Comparison of ENCODE assay signal across 17 cellular contexts in the genomic region with DNA sequence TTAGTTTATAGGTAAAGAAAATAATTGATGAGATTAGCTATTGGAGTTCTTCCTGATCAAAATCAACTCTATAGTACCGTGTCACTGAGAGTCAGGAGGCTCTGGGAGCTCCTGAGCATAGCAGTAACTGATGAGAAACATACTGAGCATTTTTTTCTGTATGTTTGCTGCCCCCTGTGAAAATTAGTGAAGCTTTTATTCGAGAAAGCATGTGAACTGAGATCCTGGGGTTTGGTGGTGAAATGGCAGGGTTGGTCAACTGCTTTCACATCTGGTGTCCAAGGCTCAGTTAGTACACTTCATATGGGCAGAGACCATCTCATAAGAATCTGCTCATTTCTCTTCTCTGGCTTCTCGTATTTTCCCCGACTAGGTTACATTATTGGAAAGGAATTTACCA. TPM values are rescaled to one million over a fixed set of nuclear protein-coding genes. Genes with fewer than 3 reads are reported as not detected.
DNase-seq lines count a peak whose midpoint lies in the region; ATAC-seq, FAIRE-seq and TF ChIP-seq lines count a peak whose summit lies in the region.
"Had no signal": no experiment of that assay in that cellular context is flagged by ENCODE, and none has a peak within 500 bp of the region (broad histone marks: within the 10 kb centered on the region; RNA-seq: fewer than 3 reads in every experiment).

No MANE protein-coding gene starts in this region.

- H3K9ac ChIP-seq in OCI-LY1 (ENCODE audit: low read length) (no peak overlapping the region), GM12878 (ENCODE audit: control insufficient read depth, insufficient read depth, low read length) (no peak overlapping the region)

- ATAC-seq in GM12878 (no peak), HG03469 (IDR thresholded peaks at IDR 0.05; ENCODE audit: unreplicated experiment) (no peak)
- ATAC-seq: activated CD8-positive, alpha-beta memory T cell treated with anti-CD3 and anti-CD28 coated beads, Interleukin-2, amount 10 ng/mL, durations not matched to agents 7 days and 5 days; gastroesophageal sphincter; left ventricle myocardium superior had no signal

- H3K9me3 ChIP-seq in BE2C (no peaks in the 10 kb centered on the region), HEK293 (ENCODE audit: control insufficient read depth, insufficient read depth, low read depth, low read length) (no peaks in the 10 kb centered on the region), OCI-LY1 (ENCODE audit: low read length) (no peaks in the 10 kb centered on the region), GM12878 (replicated peaks; ENCODE audit: control insufficient read depth, insufficient read depth, low read length) (no peaks in the 10 kb centered on the region)
- H3K9me3 ChIP-seq: gastroesophageal sphincter had no signal

- SMC1A ChIA-PET in GM12878 (lab: Charles Lee; ENCODE audit: uncharacterized antibody, unreplicated experiment) = interaction anchor here (1.1 to 8.3 kb wide), 4 partner anchors 16 to 68 kb away, joined by 3 to 170 read pairs (median 17); no protein-coding TSS in a partner anchor

- H4K20me1 ChIP-seq in OCI-LY1 (ENCODE audit: insufficient read depth, low read length) (no peaks in the 10 kb centered on the region), GM12878 (ENCODE audit: control insufficient read depth, insufficient read depth) (no peaks in the 10 kb centered on the region)

- H3K27ac ChIP-seq in HEK293 (ENCODE audit: extremely low read depth, low read depth, low read length) = no peak overlapping the region
- no peak overlapping the region for H3K27ac ChIP-seq in OCI-LY1 (ENCODE audit: low read depth, low read length, poor library complexity, severe bottlenecking)
- H3K27ac ChIP-seq in GM12878 (ENCODE audit: control insufficient read depth, insufficient read depth) = no peak overlapping the region
- H3K27ac ChIP-seq: gastroesophageal sphincter, PC-9 had no signal

- CTCF ChIA-PET in HEK293 (lab: Yijun Ruan, JAX) (interaction anchor here (0.7 to 6.0 kb wide), 3 partner anchors 17 to 462 kb away, joined by 3 to 152 read pairs (median 48); no protein-coding TSS in a partner anchor), GM12878 (lab: Yijun Ruan, JAX) (interaction anchor here (1.2 to 8.7 kb wide), 5 partner anchors 15 to 502 kb away, joined by 3 to 267 read pairs (median 7); no protein-coding TSS in a partner anchor)

- BruUV-seq in GM12878 (replicated peaks; lab: Mats Ljungman, UMichigan) = no TSS peak

- FAIRE-seq in GM12878 (lab: Jason Lieb, UNC) = peak; percentile 27

- POLR2A ChIA-PET in HEK293 (lab: Yijun Ruan, JAX) = interaction anchor here (0.6 kb wide), 1 partner anchor 1205 kb away, joined by 4 read pairs; no protein-coding TSS in a partner anchor
- POLR2A ChIA-PET in GM12878 (lab: Charles Lee) = interaction anchor here (2.5 kb wide), 1 partner anchor 15 kb away, joined by 8 read pairs; no protein-coding TSS in a partner anchor

- H2AFZ ChIP-seq in OCI-LY1 (ENCODE audit: low read length) (no peak overlapping the region), GM12878 (ENCODE audit: control insufficient read depth, low read depth, low read length) (no peak overlapping the region)
- H2AFZ ChIP-seq: PC-9 had no signal

- RAD21 ChIA-PET in GM12878 (lab: Charles Lee; ENCODE audit: unreplicated experiment) = interaction anchor here (1.6 to 3.4 kb wide), 5 partner anchors 16 to 417 kb away, joined by 4 to 16 read pairs (median 5); no protein-coding TSS in a partner anchor

- no peaks in the 10 kb centered on the region for H3K4me1 ChIP-seq in BE2C
- peaks cover 2% of the 10 kb centered on the region; the same call in 1 of the 2 replicates for H3K4me1 ChIP-seq in HEK293 (ENCODE audit: control insufficient read depth, insufficient read depth, low read length)
- peaks cover 11% of the 10 kb centered on the region for H3K4me1 ChIP-seq in OCI-LY1 (ENCODE audit: insufficient read depth, low read length, severe bottlenecking)
- H3K4me1 ChIP-seq in GM12878 (ENCODE audit: control insufficient read depth, insufficient read depth, low read length) = peaks cover 2% of the 10 kb centered on the region

- H3K4me2 ChIP-seq in OCI-LY1 (ENCODE audit: low read length) (no peak overlapping the region), GM12878 (ENCODE audit: control insufficient read depth, insufficient read depth) (no peak overlapping the region)
- H3K4me2 ChIP-seq: PC-9 had no signal

- no peak for TF ChIP-seq POLR2A in GM12878 (IDR thresholded peaks at IDR 0.05; ENCODE audit: low read depth, low read length)

- H3K27me3 ChIP-seq in BE2C = no peaks in the 10 kb centered on the region
- H3K27me3 ChIP-seq in OCI-LY1 (ENCODE audit: insufficient read depth, low read length) = no peaks in the 10 kb centered on the region
- no peaks in the 10 kb centered on the region for H3K27me3 ChIP-seq in GM12878 (replicated peaks in 1 of 2; ENCODE audit: control insufficient read depth in 2 of 2, insufficient read depth in 2 of 2, low read length in 1 of 2)

- TF ChIP-seq CTCF in BE2C (IDR thresholded peaks at IDR 0.05; ENCODE audit: low read depth, low read length) = peak; percentile 15; the same call in 1 of the 2 replicates
- TF ChIP-seq CTCF in HEK293 (tag by site-specific recombination; IDR thresholded peaks at IDR 0.05) = no peak; the same call in 1 of the 2 replicates
- peak; percentile 42 for TF ChIP-seq CTCF in OCI-LY1 (IDR thresholded peaks at IDR 0.05; ENCODE audit: low read length)
- peak in 2 of 3 experiments; percentile 2 to 29; a peak in 2 of 6 replicates for TF ChIP-seq CTCF in GM12878 (IDR thresholded peaks at IDR 0.05 in 2 of 3, conservative IDR thresholded peaks at IDR 0.05 in 1 of 3; ENCODE audit: control insufficient read depth in 2 of 3, extremely low read depth in 1 of 3, insufficient read depth in 1 of 3, low read depth in 3 of 3, low read length in 3 of 3)

- H3K4me3 ChIP-seq in BE2C (ENCODE audit: low read depth, low read length) (no peak overlapping the region), HEK293 (ENCODE audit: low read depth, low read length) (no peak overlapping the region), OCI-LY1 (ENCODE audit: low read depth, low read length, poor library complexity, severe bottlenecking) (no peak overlapping the region), GM12878 (no peak overlapping the region)
- H3K4me3 ChIP-seq: gastroesophageal sphincter, PC-9 had no signal

- 29% methylated on average over 4 of the region's 4 CpGs for WGBS in GM12878 (ENCODE audit: insufficient coverage, insufficient replicate concordance, low lambda C conversion rate, missing lambda C conversion rate)

- H3K79me2 ChIP-seq in OCI-LY1 (ENCODE audit: insufficient read depth, low read length) (peaks cover 7% of the 10 kb centered on the region), GM12878 (ENCODE audit: control insufficient read depth, insufficient read depth, low read length) (peaks cover 10% of the 10 kb centered on the region)

- DNase-seq in BE2C = no peak
- DNase-seq in GM12878 (ENCODE audit: low read depth, low spot score) = no peak
- DNase-seq in amniotic stem cell (lab: John Stamatoyannopoulos, UW) = no peak
- no peak for DNase-seq in anterior cingulate cortex (lab: John Stamatoyannopoulos, UW)
- no peak for DNase-seq in NCI-H748 (lab: John Stamatoyannopoulos, UW; ENCODE audit: unreplicated experiment)
- DNase-seq: activated CD8-positive, alpha-beta memory T cell treated with anti-CD3 and anti-CD28 coated beads, Interleukin-2, amount 10 ng/mL, durations not matched to agents 7 days and 5 days; activated gamma-delta T cell; aorta; H9; left ventricle myocardium superior; NCI-H1105 treated with DMSO at 0.1 percent for 48 hours; PC-9; stimulated activated CD4-positive, alpha-beta T cell treated with anti-CD3 and anti-CD28 coated beads, Interleukin-4, amount 100 ng/mL, for 24 hours had no signal

- intact Hi-C loops in GM12878 (cut with micrococcal nuclease; ENCODE audit: unreplicated experiment) = loop anchor here (10.0 kb wide), 1 partner anchor 418 kb away; no protein-coding TSS in a partner anchor

- H3F3A ChIP-seq in OCI-LY1 (ENCODE audit: insufficient read depth, low read length) = no peaks in the 10 kb centered on the region

- H3K9me2 ChIP-seq in OCI-LY1 (ENCODE audit: low read depth, low read length) = no peaks in the 10 kb centered on the region; the same call in 1 of the 2 replicates

- no peaks in the 10 kb centered on the region for H3K36me3 ChIP-seq in BE2C
- no peaks in the 10 kb centered on the region for H3K36me3 ChIP-seq in HEK293 (ENCODE audit: control insufficient read depth in 2 of 2, insufficient read depth in 1 of 2, low read length in 2 of 2)
- H3K36me3 ChIP-seq in OCI-LY1 (ENCODE audit: insufficient read depth, low read length) = no peaks in the 10 kb centered on the region
- no peaks in the 10 kb centered on the region for H3K36me3 ChIP-seq in GM12878 (ENCODE audit: control insufficient read depth in 2 of 2, insufficient read depth in 2 of 2, low read length in 1 of 2)

- TF ChIP-seq EP300 in GM12878 (IDR thresholded peaks at IDR 0.05; ENCODE audit: borderline replicate concordance in 1 of 2, control insufficient read depth in 1 of 2, low read depth in 2 of 2, low read length in 2 of 2) = no peak

- in situ Hi-C loops in GM12878 (cut with MboI) = no loop called here

- 0 out of 2 replicates have a peak, but pooled peaks have one; percentile 10 for TF ChIP-seq RAD21 in GM12878 (IDR thresholded peaks at IDR 0.05; ENCODE audit: insufficient read depth, low read depth, low read length)

RNA-seq across cellular contexts. Expression of a gene that starts 4.1 kb away (rescaled TPM):
- 65.8 TPM for polyA plus RNA-seq in BE2C (2012; ENCODE audit: insufficient read depth, insufficient read length, low read depth)
- 19.2 and 19.7 TPM in 2 replicates for total RNA-seq in GM12878 (2013; cell fraction: nucleolus; rRNA removed)
- total RNA-seq in GM12878 (2014; rRNA removed) = 33.5 and 37.1 TPM in 2 replicates
- total RNA-seq in GM12878 (2014; rRNA removed; fragmentation: Illumina TruSeq; extraction: Trizol) = 19.4 and 21.5 TPM in 2 replicates
- total RNA-seq in GM12878 (2021) = 27.3 and 27.5 TPM in 2 replicates
- polyA plus RNA-seq in GM12878 (2011; ENCODE audit: low read depth) = 9.1 TPM
- polyA plus RNA-seq in GM12878 (2011; rRNA removed) = 22.5 and 29.1 TPM in 2 replicates
- 32.1 and 42.6 TPM in 2 replicates for polyA plus RNA-seq in GM12878 (2011; cell fraction: cytosol; rRNA removed)
- 19.3 and 23.6 TPM in 2 replicates for polyA plus RNA-seq in GM12878 (2011; cell fraction: nucleus; rRNA removed)
- 15.4 and 17.1 TPM in 2 replicates for polyA plus RNA-seq in GM12878 (2012)
- polyA plus RNA-seq in GM12878 (2014; fragmentation: Illumina TruSeq; extraction: Trizol) = 8.4 and 15.4 TPM in 2 replicates
- polyA plus RNA-seq in GM12878 (2014; fragmentation: Nextera tagmentation; extraction: Ambion mirVana) = 10 to 100 TPM in 1 of 2 experiments, 1 to 10 TPM in 1; 8.4 to 11.3 TPM
- polyA plus RNA-seq in GM12878 (2014; rRNA removed) = 35.7 and 36.9 TPM in 2 replicates
- polyA plus RNA-seq in GM12878 (2016; fragmentation: Nextera tagmentation; extraction: Ambion mirVana) = 10 to 100 TPM; 42.5 to 43.5 TPM
- 13.5 and 22.0 TPM in 2 replicates for polyA minus RNA-seq in GM12878 (2011; rRNA and poly(A)+ RNA removed)
- 6.9 and 7.8 TPM in 2 replicates for polyA minus RNA-seq in GM12878 (2011; cell fraction: cytosol; rRNA and poly(A)+ RNA removed)
- polyA minus RNA-seq in GM12878 (2011; cell fraction: nucleus; rRNA and poly(A)+ RNA removed) = 20.7 and 25.6 TPM in 2 replicates

RNA-seq across cellular contexts. Expression of a gene that starts 54.5 kb away (rescaled TPM):
- 59.1 TPM for polyA plus RNA-seq in BE2C (2012; ENCODE audit: insufficient read depth, insufficient read length, low read depth)
- total RNA-seq in GM12878 (2013; cell fraction: nucleolus; rRNA removed) = 28.9 and 31.1 TPM in 2 replicates
- total RNA-seq in GM12878 (2014; rRNA removed) (73.9 and 90.7 TPM in 2 replicates), GM12878 (2014; rRNA removed; fragmentation: Illumina TruSeq; extraction: Trizol) (99.0 and 99.1 TPM in 2 replicates), GM12878 (2021) (64.2 and 67.2 TPM in 2 replicates)
- polyA plus RNA-seq in GM12878 (2011; ENCODE audit: low read depth) = 45.4 TPM
- polyA plus RNA-seq in GM12878 (2011; rRNA removed) (79.5 and 112 TPM in 2 replicates), GM12878 (2014; fragmentation: Illumina TruSeq; extraction: Trizol) (87.4 and 98.8 TPM in 2 replicates), GM12878 (2014; fragmentation: Nextera tagmentation; extraction: Ambion mirVana) (10 to 100 TPM; 26.7 to 31.2 TPM), GM12878 (2014; rRNA removed) (54.6 and 71.6 TPM in 2 replicates), GM12878 (2016; fragmentation: Nextera tagmentation; extraction: Ambion mirVana) (10 to 100 TPM; 85.8 to 88.6 TPM)
- polyA plus RNA-seq in GM12878 (2011; cell fraction: cytosol; rRNA removed) = 53.2 and 53.3 TPM in 2 replicates
- 25.6 and 31.0 TPM in 2 replicates for polyA plus RNA-seq in GM12878 (2011; cell fraction: nucleus; rRNA removed)
- 40.3 and 60.7 TPM in 2 replicates for polyA plus RNA-seq in GM12878 (2012)
- 45.3 and 47.3 TPM in 2 replicates for polyA minus RNA-seq in GM12878 (2011; rRNA and poly(A)+ RNA removed)
- polyA minus RNA-seq in GM12878 (2011; cell fraction: cytosol; rRNA and poly(A)+ RNA removed) = 13.1 and 21.7 TPM in 2 replicates
- polyA minus RNA-seq in GM12878 (2011; cell fraction: nucleus; rRNA and poly(A)+ RNA removed) = 4.3 and 7.9 TPM in 2 replicates
